In the genomic region with DNA sequence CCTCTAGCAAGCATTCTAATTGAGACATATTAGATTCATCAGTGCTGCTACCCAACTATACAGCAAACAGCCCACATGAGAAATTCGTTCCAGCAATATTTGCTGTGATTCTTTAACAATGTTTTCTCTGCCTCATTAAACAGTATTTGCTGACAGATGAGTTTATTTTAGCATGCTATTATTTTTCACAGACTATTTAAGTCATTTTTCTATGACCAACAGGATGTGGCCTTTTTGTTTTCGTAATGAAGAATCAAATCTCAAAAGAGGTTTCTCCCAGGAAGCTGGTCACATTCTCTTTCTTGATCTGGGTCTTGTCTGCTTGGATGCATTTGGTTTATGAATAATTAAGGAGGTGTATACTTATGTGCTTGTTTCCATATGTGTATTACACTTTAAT, we compare ENCODE assay signal across 24 cellular contexts. TPM values are rescaled to one million over a fixed set of nuclear protein-coding genes. Genes with fewer than 3 reads are reported as not detected.
A peak's percentile ranks its signal among the peaks of the same experiment; 100 is the strongest.
DNase-seq lines count a peak whose midpoint lies in the region; ATAC-seq and TF ChIP-seq lines count a peak whose summit lies in the region.
"Had no signal": no experiment of that assay in that cellular context is flagged by ENCODE, and none has a peak within 500 bp of the region (broad histone marks: within the 10 kb centered on the region; RNA-seq: fewer than 3 reads in every experiment).

No MANE protein-coding gene starts in this region.

- no peak for TF ChIP-seq CTCF in astrocyte of the cerebellum (IDR thresholded peaks at IDR 0.05; ENCODE audit: low read depth, low read length, missing control alignments)

- no peak overlapping the region for H3K4me3 ChIP-seq in astrocyte of the cerebellum (ENCODE audit: low read depth, low read length)
- H3K4me3 ChIP-seq: cardiac muscle cell, GM23338, heart left ventricle, lung, SJCRH30, stomach had no signal

- ATAC-seq in HG02852 (IDR thresholded peaks at IDR 0.05; ENCODE audit: unreplicated experiment) (peak; percentile 50), GM18907 (IDR thresholded peaks at IDR 0.05; ENCODE audit: unreplicated experiment) (no peak)
- ATAC-seq: activated CD8-positive, alpha-beta T cell treated with anti-CD3 and anti-CD28 coated beads, Interleukin-2, amount 10 ng/mL, durations not matched to agents 7 days and 5 days; GM23338; heart left ventricle; sciatic nerve had no signal

- in situ Hi-C loops in astrocyte of the cerebellum (cut with HindIII; ENCODE audit: low sequenced_read_pairs) = no loop called here

- DNase-seq in ELR (ENCODE audit: low read depth) (peak; percentile 74), astrocyte of the cerebellum (ENCODE audit: low read depth) (peak; percentile 64), myocyte (ENCODE audit: low read depth) (peak; percentile 16), NCI-H2081 treated with DMSO at 0.1 percent for 48 hours (lab: John Stamatoyannopoulos, UW) (no peak), Kasumi-1 (lab: John Stamatoyannopoulos, UW) (no peak), putamen (ENCODE audit: low spot score) (no peak)
- DNase-seq: activated CD8-positive, alpha-beta T cell treated with anti-CD3 and anti-CD28 coated beads, Interleukin-2, amount 10 ng/mL, durations not matched to agents 7 days and 5 days; activated T-cell treated with anti-CD3 and anti-CD28 coated beads, Interleukin-2, amount 50 U/mL, for 48 hours; COR-L47; heart left ventricle; NCI-H1105; NCI-H526 treated with DMSO at 0.1 percent for 48 hours; SJCRH30; stimulated activated CD4-positive, alpha-beta T cell treated with anti-CD3 and anti-CD28 coated beads, Interleukin-1b, Interleukin-23, amount 100 ng/mL, for 48 hours; stomach; T-helper 2 cell had no signal

RNA-seq across cellular contexts. Expression of gene SERPINA12, which starts 23.2 kb away (rescaled TPM):
- not detected in 2 replicates for total RNA-seq in myocyte
- 0.08 TPM for polyA plus RNA-seq in myocyte (2012)
- total RNA-seq: activated CD8-positive, alpha-beta T cell treated with anti-CD3 and anti-CD28 coated beads, Interleukin-2, amount 10 ng/mL, durations not matched to agents 7 days and 5 days; cardiac muscle cell; GM23338; heart left ventricle; lung; osteocyte; sciatic nerve; SJCRH30; stomach had no signal
- polyA plus RNA-seq: cardiac muscle cell, esophagus, GM23338, heart left ventricle, lung had no signal

RNA-seq across cellular contexts. Expression of gene SERPINA4, which starts 28.8 kb away (rescaled TPM):
- total RNA-seq in myocyte = not detected in 2 replicates
- polyA plus RNA-seq in myocyte (2012) = not detected
- total RNA-seq: activated CD8-positive, alpha-beta T cell treated with anti-CD3 and anti-CD28 coated beads, Interleukin-2, amount 10 ng/mL, durations not matched to agents 7 days and 5 days; cardiac muscle cell; GM23338; heart left ventricle; osteocyte; sciatic nerve; SJCRH30 had no signal
- polyA plus RNA-seq: cardiac muscle cell, esophagus, GM23338, heart left ventricle, lung had no signal

RNA-seq across cellular contexts. Expression of gene SERPINA5, which starts 48.8 kb away (rescaled TPM):
- not detected in 2 replicates for total RNA-seq in myocyte
- 0.14 TPM for polyA plus RNA-seq in myocyte (2012)
- total RNA-seq: activated CD8-positive, alpha-beta T cell treated with anti-CD3 and anti-CD28 coated beads, Interleukin-2, amount 10 ng/mL, durations not matched to agents 7 days and 5 days; cardiac muscle cell had no signal
- polyA plus RNA-seq: cardiac muscle cell had no signal

RNA-seq across cellular contexts. Expression of gene SERPINA9, which starts 56.5 kb away (rescaled TPM):
- total RNA-seq in myocyte = not detected in 2 replicates
- 0.48 TPM for polyA plus RNA-seq in myocyte (2012)
- total RNA-seq: activated CD8-positive, alpha-beta T cell treated with anti-CD3 and anti-CD28 coated beads, Interleukin-2, amount 10 ng/mL, durations not matched to agents 7 days and 5 days; cardiac muscle cell; GM23338; heart left ventricle; lung; osteocyte; sciatic nerve; SJCRH30; stomach had no signal
- polyA plus RNA-seq: cardiac muscle cell, esophagus, GM23338, heart left ventricle, lung had no signal

Comparison
In these comparisons a context has a peak if more than half of its experiments do, and no peak if none do; other contexts are left out.
1. DNase-seq: peak in ELR (single experiment), astrocyte of the cerebellum (single experiment) and myocyte (single experiment); none in NCI-H2081 treated with DMSO at 0.1 percent for 48 hours (single experiment), Kasumi-1 (0 of 2) and putamen (single experiment).